ENCODE assay signal across 20 cellular contexts in genomic region chr22:46678785-46679700, GRCh38. TPM values are rescaled to one million over a fixed set of nuclear protein-coding genes. Genes with fewer than 3 reads are reported as not detected.
DNase-seq lines count a peak whose midpoint lies in the region; ATAC-seq and TF ChIP-seq lines count a peak whose summit lies in the region.
"Had no signal": no experiment of that assay in that cellular context is flagged by ENCODE, and none has a peak within 500 bp of the region (broad histone marks: within the 10 kb centered on the region; RNA-seq: fewer than 3 reads in every experiment).

No MANE protein-coding gene starts in this region.

- H2BK12ac ChIP-seq in trophoblast cell (ENCODE audit: low read length), result no peak overlapping the region

- no peak overlapping the region for H3K23ac ChIP-seq in trophoblast cell (ENCODE audit: low read length)

- 0 out of 2 replicates have a peak, but pooled peaks cover 6% of the 10 kb centered on the region for H3F3A ChIP-seq in MM.1S (ENCODE audit: insufficient read depth, low read length)

- no peak overlapping the region for H2BK5ac ChIP-seq in trophoblast cell (ENCODE audit: low read depth, low read length, poor library complexity)

- no peak overlapping the region for H2AK5ac ChIP-seq in trophoblast cell (ENCODE audit: low read length)

- H4K12ac ChIP-seq in trophoblast cell (ENCODE audit: low read depth, low read length), result no peak overlapping the region

- H4K20me1 ChIP-seq in MM.1S (ENCODE audit: insufficient read depth, low read length), result no peaks in the 10 kb centered on the region

- no peak for TF ChIP-seq POLR2A in esophagus squamous epithelium (IDR thresholded peaks at IDR 0.05)

- H3K4me1 ChIP-seq in esophagus squamous epithelium (peaks cover 0 to 24% (median 3%) of the 10 kb centered on the region in 3 donors), MM.1S (ENCODE audit: low read length) (no peaks in the 10 kb centered on the region), trophoblast cell (ENCODE audit: control insufficient read depth in 1 of 2, insufficient read depth in 2 of 2, low read length in 2 of 2) (no peaks in the 10 kb centered on the region)
- H3K4me1 ChIP-seq: prostate gland had no signal

- no peaks in the 10 kb centered on the region for H3K79me1 ChIP-seq in trophoblast cell (ENCODE audit: low read length)

- ATAC-seq in activated naive CD4-positive, alpha-beta T cell treated with anti-CD3 and anti-CD28 coated beads, Interleukin-2, amount 50 U/mL, for 72 hours, result no peak
- ATAC-seq: activated CD8-positive, alpha-beta T cell treated with anti-CD3 and anti-CD28 coated beads for 36 hours; activated T-cell treated with anti-CD3 and anti-CD28 coated beads, Interleukin-2, amount 50 U/mL, for 72 hours; stimulated activated memory B cell treated with anti-CD40 and anti-IgM and Interleukin-4, amounts not matched to agents 10 μg/mL and 1 μg/mL and 100 μg/mL, for 72 hours had no signal

- no peak overlapping the region for H3K14ac ChIP-seq in trophoblast cell (ENCODE audit: low read length)

- H2AFZ ChIP-seq in MM.1S (ENCODE audit: low read length) (no peak overlapping the region), trophoblast cell (ENCODE audit: insufficient read depth, low read length, poor library complexity) (no peak overlapping the region)

- peak overlapping the region; percentile 50 to 72 for H3K27ac Mint-ChIP-seq in activated naive CD4-positive, alpha-beta T cell treated with anti-CD3 and anti-CD28 coated beads, Interleukin-2, amount 50 U/mL, for 72 hours
- H3K27ac Mint-ChIP-seq: activated CD8-positive, alpha-beta T cell treated with anti-CD3 and anti-CD28 coated beads for 36 hours; activated T-cell treated with anti-CD3 and anti-CD28 coated beads, Interleukin-2, amount 50 U/mL, for 72 hours; memory B cell; nephron; stimulated activated memory B cell treated with anti-CD40 and anti-IgM and Interleukin-4, amounts not matched to agents 10 μg/mL and 1 μg/mL and 100 μg/mL, for 72 hours had no signal

- H3K36me3 ChIP-seq in esophagus squamous epithelium (peaks cover 3 to 61% (median 4%) of the 10 kb centered on the region in 3 donors), MM.1S (replicated peaks; ENCODE audit: insufficient read depth, low read length) (no peaks in the 10 kb centered on the region), trophoblast cell (ENCODE audit: control insufficient read depth in 1 of 2, insufficient read depth in 2 of 2, low read length in 2 of 2) (peaks cover 12 to 20% of the 10 kb centered on the region in 2 experiments)
- H3K36me3 ChIP-seq: prostate gland had no signal

- no peak for DNase-seq in activated naive CD4-positive, alpha-beta T cell treated with anti-CD3 and anti-CD28 coated beads, Interleukin-2, amount 50 U/mL, for 72 hours (ENCODE audit: low spot score in 2 of 2)
- no peak for DNase-seq in activated naive CD4-positive, alpha-beta T cell treated with anti-CD3 and anti-CD28 coated beads, Interleukin-2, amount 50 U/mL, for 16 hours
- DNase-seq in HL-60 (ENCODE audit: low read depth in 1 of 2, low spot score in 1 of 2) (no peak), esophagus squamous epithelium (lab: John Stamatoyannopoulos, UW) (no peak), NCI-H1105 (lab: John Stamatoyannopoulos, UW) (no peak), MM.1S (no peak), trophoblast cell (no peak)
- DNase-seq: activated CD8-positive, alpha-beta T cell treated with anti-CD3 and anti-CD28 coated beads for 36 hours; activated T-cell treated with anti-CD3 and anti-CD28 coated beads, Interleukin-2, amount 50 U/mL, for 72 hours; amniotic stem cell; islet precursor cell; NCI-H2081; NCI-H510A had no signal

- TF ChIP-seq CTCF in HL-60 (IDR thresholded peaks at IDR 0.05; ENCODE audit: insufficient read depth, low read length) (no peak), esophagus squamous epithelium (IDR thresholded peaks at IDR 0.05) (no peak), MM.1S (IDR thresholded peaks at IDR 0.05; ENCODE audit: low read length) (no peak)

- 64 to 80% methylated on average over 19 to 22 of the region's 44 CpGs for WGBS in esophagus squamous epithelium, 2 donors
- no CpG with 5 or more reads among the region's 44 CpGs for WGBS in trophoblast cell (ENCODE audit: extremely low coverage, insufficient coverage, insufficient read length)

- peaks cover 0 to 5% of the 10 kb centered on the region in 2 donors for H3K36me3 Mint-ChIP-seq in activated naive CD4-positive, alpha-beta T cell treated with anti-CD3 and anti-CD28 coated beads, Interleukin-2, amount 50 U/mL, for 72 hours

- H3K4me2 ChIP-seq in MM.1S (ENCODE audit: low read depth, low read length), result no peak overlapping the region
- no peak overlapping the region for H3K4me2 ChIP-seq in trophoblast cell (ENCODE audit: low read length)

- no peaks in the 10 kb centered on the region for H3K79me2 ChIP-seq in MM.1S (ENCODE audit: low read length)
- H3K79me2 ChIP-seq in trophoblast cell (ENCODE audit: control insufficient read depth, insufficient read depth, low read length, poor library complexity), result no peaks in the 10 kb centered on the region

- H3K18ac ChIP-seq in trophoblast cell (ENCODE audit: low read length), result no peak overlapping the region

- H2BK120ac ChIP-seq in trophoblast cell (ENCODE audit: insufficient read depth, low read length, poor library complexity), result no peak overlapping the region

- H3K4me3 ChIP-seq in HL-60 (replicated peaks; ENCODE audit: insufficient read depth, low read length) (no peak overlapping the region), esophagus squamous epithelium (no peak overlapping the region), skin epidermis (no peak overlapping the region), MM.1S (ENCODE audit: low read length) (no peak overlapping the region), trophoblast cell (ENCODE audit: low read depth, low read length) (no peak overlapping the region)
- H3K4me3 ChIP-seq: prostate gland had no signal

- H3K27ac ChIP-seq in HL-60 (replicated peaks) (peak overlapping the region; percentile 60; the same call in 1 of the 2 replicates), esophagus squamous epithelium (peak overlapping the region in 3 of 4 donors; percentile 25 to 63 (median 49)), skin epidermis (peak overlapping the region in 12 of 21 experiments; percentile 3 to 73 (median 42)), MM.1S (ENCODE audit: low read length) (no peak overlapping the region), trophoblast cell (ENCODE audit: low read depth, low read length) (no peak overlapping the region)
- H3K27ac ChIP-seq: prostate gland, VCaP had no signal

- H3K9me2 ChIP-seq in MM.1S (replicated peaks; ENCODE audit: insufficient read depth, low read length), result no peaks in the 10 kb centered on the region

- H3K9ac ChIP-seq in MM.1S (ENCODE audit: low read length) (no peak overlapping the region), trophoblast cell (ENCODE audit: low read length) (no peak overlapping the region)

- H3K4ac ChIP-seq in trophoblast cell (ENCODE audit: low read depth, low read length), result no peak overlapping the region

- H3K9me3 ChIP-seq in esophagus squamous epithelium (no peaks in the 10 kb centered on the region), MM.1S (replicated peaks; ENCODE audit: insufficient read depth, low read length) (no peaks in the 10 kb centered on the region), trophoblast cell (ENCODE audit: insufficient read depth, low read depth, low read length) (peaks cover 2% of the 10 kb centered on the region)
- H3K9me3 ChIP-seq: prostate gland had no signal

- no peak overlapping the region for H4K91ac ChIP-seq in trophoblast cell (ENCODE audit: low read depth, low read length)

- H4K8ac ChIP-seq in trophoblast cell (ENCODE audit: low read depth, low read length), result no peak overlapping the region

- H3K27me3 ChIP-seq in HL-60 (ENCODE audit: insufficient read depth, poor library complexity, severe bottlenecking) (no peaks in the 10 kb centered on the region), esophagus squamous epithelium (no peaks in the 10 kb centered on the region), MM.1S (replicated peaks; ENCODE audit: insufficient read depth, low read length) (no peaks in the 10 kb centered on the region), trophoblast cell (ENCODE audit: insufficient read depth, low read length) (no peaks in the 10 kb centered on the region)

- intact Hi-C loops in esophagus squamous epithelium (cut with DNase I), result no loop called here

- H3K9me3 Mint-ChIP-seq in activated naive CD4-positive, alpha-beta T cell treated with anti-CD3 and anti-CD28 coated beads, Interleukin-2, amount 50 U/mL, for 72 hours, result no peaks in the 10 kb centered on the region
- H3K9me3 Mint-ChIP-seq: activated CD8-positive, alpha-beta T cell treated with anti-CD3 and anti-CD28 coated beads for 36 hours; activated T-cell treated with anti-CD3 and anti-CD28 coated beads, Interleukin-2, amount 50 U/mL, for 72 hours; IgD-negative memory B cell; memory B cell; nephron; stimulated activated memory B cell treated with anti-CD40 and anti-IgM and Interleukin-4, amounts not matched to agents 10 μg/mL and 1 μg/mL and 100 μg/mL, for 72 hours had no signal

RNA-seq across cellular contexts. Expression of gene GRAMD4, which starts 58.9 kb away (rescaled TPM):
- total RNA-seq in activated naive CD4-positive, alpha-beta T cell treated with anti-CD3 and anti-CD28 coated beads, Interleukin-2, amount 50 U/mL, for 72 hours, result 10 to 100 TPM; 33.8 to 42.4 TPM
- 100 to 1,000 TPM in 1 of 4 donors, 10 to 100 TPM in 3; 27.0 to 122 (median 33.3) TPM for total RNA-seq in esophagus squamous epithelium
- polyA plus RNA-seq in trophoblast cell (2013), result 10.6 and 11.0 TPM in 2 replicates

RNA-seq across cellular contexts. Expression of gene CERK, which starts 59.0 kb away (rescaled TPM):
- total RNA-seq in activated naive CD4-positive, alpha-beta T cell treated with anti-CD3 and anti-CD28 coated beads, Interleukin-2, amount 50 U/mL, for 72 hours, result 10 to 100 TPM; 44.8 to 48.0 TPM
- 10 to 100 TPM; 14.6 to 34.0 (median 26.6) TPM for total RNA-seq in esophagus squamous epithelium
- 19.8 and 21.2 TPM in 2 replicates for polyA plus RNA-seq in trophoblast cell (2013)

Comparison
In these comparisons a context has a peak if more than half of its experiments do, and no peak if none do; other contexts are left out.
1. H3K27ac ChIP-seq: peak in HL-60 (single experiment), esophagus squamous epithelium (3 of 4) and skin epidermis (12 of 21); none in MM.1S (single experiment) and trophoblast cell (single experiment).